Comparison of ENCODE assay signal across 8 cellular contexts in the genomic region with DNA sequence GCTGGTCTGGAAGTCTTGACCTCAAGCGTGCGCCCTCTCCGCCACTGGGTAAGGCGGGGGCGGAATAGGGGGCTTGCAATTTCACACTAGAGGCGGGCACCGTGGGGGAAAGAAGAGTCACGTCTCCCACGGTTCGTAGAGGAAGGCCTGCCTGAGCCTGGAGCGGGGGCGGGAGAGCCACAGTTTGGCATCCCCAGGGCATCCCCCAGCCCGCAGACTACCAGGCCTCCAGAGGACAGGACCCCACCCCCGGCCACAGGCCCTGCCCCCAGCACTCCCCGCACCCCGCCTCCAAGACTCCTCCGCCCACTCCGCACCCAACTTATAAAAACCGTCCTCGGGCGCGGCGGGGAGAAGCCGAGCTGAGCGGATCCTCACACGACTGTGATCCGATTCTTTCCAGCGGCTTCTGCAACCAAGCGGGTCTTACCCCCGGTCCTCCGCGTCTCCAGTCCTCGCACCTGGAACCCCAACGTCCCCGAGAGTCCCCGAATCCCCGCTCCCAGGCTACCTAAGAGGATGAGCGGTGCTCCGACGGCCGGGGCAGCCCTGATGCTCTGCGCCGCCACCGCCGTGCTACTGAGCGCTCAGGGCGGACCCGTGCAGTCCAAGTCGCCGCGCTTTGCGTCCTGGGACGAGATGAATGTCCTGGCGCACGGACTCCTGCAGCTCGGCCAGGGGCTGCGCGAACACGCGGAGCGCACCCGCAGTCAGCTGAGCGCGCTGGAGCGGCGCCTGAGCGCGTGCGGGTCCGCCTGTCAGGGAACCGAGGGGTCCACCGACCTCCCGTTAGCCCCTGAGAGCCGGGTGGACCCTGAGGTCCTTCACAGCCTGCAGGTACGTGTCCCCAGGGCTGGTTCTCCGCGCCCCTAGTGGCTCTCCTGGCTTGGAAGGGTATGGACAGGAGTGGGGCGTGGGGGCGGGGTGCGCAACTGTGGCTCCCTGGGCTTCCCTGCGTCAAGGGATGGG. TPM values are rescaled to one million over a fixed set of nuclear protein-coding genes. Genes with fewer than 3 reads are reported as not detected.
DNase-seq lines count a peak whose midpoint lies in the region; ATAC-seq, FAIRE-seq and TF ChIP-seq lines count a peak whose summit lies in the region.

A gene with protein sequence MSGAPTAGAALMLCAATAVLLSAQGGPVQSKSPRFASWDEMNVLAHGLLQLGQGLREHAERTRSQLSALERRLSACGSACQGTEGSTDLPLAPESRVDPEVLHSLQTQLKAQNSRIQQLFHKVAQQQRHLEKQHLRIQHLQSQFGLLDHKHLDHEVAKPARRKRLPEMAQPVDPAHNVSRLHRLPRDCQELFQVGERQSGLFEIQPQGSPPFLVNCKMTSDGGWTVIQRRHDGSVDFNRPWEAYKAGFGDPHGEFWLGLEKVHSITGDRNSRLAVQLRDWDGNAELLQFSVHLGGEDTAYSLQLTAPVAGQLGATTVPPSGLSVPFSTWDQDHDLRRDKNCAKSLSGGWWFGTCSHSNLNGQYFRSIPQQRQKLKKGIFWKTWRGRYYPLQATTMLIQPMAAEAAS (plus strand): TSS at position 353 of the 969 bp plus-strand sequence. CDS start 167 bp downstream, at position 520.

- peak; percentile 2 for DNase-seq in H54 (ENCODE audit: insufficient read length, low spot score)
- peak; percentile 67 for DNase-seq in UCSD-AML1 (lab: John Stamatoyannopoulos, UW; ENCODE audit: unreplicated experiment)
- DNase-seq in bronchial epithelial cell (ENCODE audit: low read depth), result peak; percentile 41
- DNase-seq in immature natural killer cell, result peak in 1 of 3 donors; percentile 17
- DNase-seq in small intestine, result peak; percentile 79
- no peak for DNase-seq in RCC 7860 (ENCODE audit: low spot score)
- no peak for DNase-seq in NCI-H1436 treated with DMSO at 0.1 percent for 48 hours (lab: John Stamatoyannopoulos, UW)

- FAIRE-seq in H54 (lab: Jason Lieb, UNC) (no peak), bronchial epithelial cell (lab: Jason Lieb, UNC) (no peak), small intestine (lab: Jason Lieb, UNC) (no peak), RCC 7860 (lab: Jason Lieb, UNC) (no peak)

- TF ChIP-seq CTCF in bronchial epithelial cell (IDR thresholded peaks at IDR 0.05; ENCODE audit: insufficient read depth, low read length, severe bottlenecking), result peak; percentile 37

- ATAC-seq in HG03039 (IDR thresholded peaks at IDR 0.05; ENCODE audit: unreplicated experiment), result no peak

- peaks cover 7% of the 10 kb centered on the region in 2 donors for H3K4me1 Mint-ChIP-seq in immature natural killer cell

- H3K4me3 ChIP-seq in bronchial epithelial cell (ENCODE audit: low read depth, low read length), result peak within 1 kb of the TSS; percentile 53
- peak within 1 kb of the TSS; percentile 8 to 56 for H3K4me3 ChIP-seq in small intestine (ENCODE audit: low read depth in 1 of 2, low read length in 2 of 2)

- peaks cover 10 to 23% (median 15%) of the 10 kb centered on the region in 3 donors for H3K27me3 Mint-ChIP-seq in immature natural killer cell (ENCODE audit: low read depth in 3 of 3)

- no peaks in the 10 kb centered on the region for H3K9me3 Mint-ChIP-seq in immature natural killer cell

- H3K27me3 ChIP-seq in bronchial epithelial cell (ENCODE audit: control insufficient read depth, insufficient read depth, low read length) (no peaks in the 10 kb centered on the region), small intestine (ENCODE audit: control insufficient read depth in 2 of 2, insufficient read depth in 2 of 2, low read length in 2 of 2) (no peaks in the 10 kb centered on the region)

- H3K36me3 Mint-ChIP-seq in immature natural killer cell, result no peaks in the 10 kb centered on the region

- 1% methylated on average over 65 to 81 of the region's 81 CpGs for WGBS in small intestine, 3 donors

- TF ChIP-seq POLR2A in H54 (IDR thresholded peaks at IDR 0.05; ENCODE audit: low read depth, low read length), result 0 out of 2 replicates have a peak, but pooled peaks have one; percentile 28

- H3K4me1 ChIP-seq in small intestine (ENCODE audit: control insufficient read depth in 2 of 2, insufficient read depth in 1 of 2, low read depth in 1 of 2, low read length in 1 of 2), result peaks cover 2% of the 10 kb centered on the region in 2 donors

- H3K36me3 ChIP-seq in bronchial epithelial cell (ENCODE audit: control insufficient read depth, insufficient read depth, low read length) (no peaks in the 10 kb centered on the region), small intestine (ENCODE audit: control insufficient read depth in 2 of 2, insufficient read depth in 2 of 2, low read length in 2 of 2) (no peaks in the 10 kb centered on the region)

- H3K9me3 ChIP-seq in small intestine (ENCODE audit: control insufficient read depth, low read depth), result no peaks in the 10 kb centered on the region

- H3K27ac ChIP-seq in small intestine (ENCODE audit: low read depth in 1 of 2, low read length in 1 of 2), result peak within 1 kb of the TSS; percentile 24 to 67

- peak within 1 kb of the TSS; percentile 66 to 92 (median 83) for H3K4me3 Mint-ChIP-seq in immature natural killer cell

- H3K27ac Mint-ChIP-seq in immature natural killer cell, result peak within 1 kb of the TSS in 4 of 6 donors; percentile 11 to 81 (median 38)

RNA-seq across cellular contexts. Expression of the gene that starts here (rescaled TPM):
- total RNA-seq in bronchial epithelial cell, result 3.2 and 5.1 TPM in 2 replicates
- not detected for polyA plus RNA-seq in immature natural killer cell
- polyA plus RNA-seq in small intestine, result 10 to 100 TPM in 2 of 3 donors, 1 to 10 TPM in 1; 7.3 to 24.8 (median 10.0) TPM

Comparison
In these comparisons a context has a peak if more than half of its experiments do, and no peak if none do; other contexts are left out.
1. RNA of the gene that starts here (polyA plus RNA-seq): 7.3 to 24.8 TPM in small intestine; not detected in immature natural killer cell; every median in the first group is over 4 times any median in the second.
2. DNase-seq: peak in H54 (single experiment), UCSD-AML1 (single experiment), bronchial epithelial cell (single experiment) and small intestine (single experiment); none in RCC 7860 (single experiment) and NCI-H1436 treated with DMSO at 0.1 percent for 48 hours (single experiment).